ENCODE assay signal across 6 cellular contexts in the genomic region with DNA sequence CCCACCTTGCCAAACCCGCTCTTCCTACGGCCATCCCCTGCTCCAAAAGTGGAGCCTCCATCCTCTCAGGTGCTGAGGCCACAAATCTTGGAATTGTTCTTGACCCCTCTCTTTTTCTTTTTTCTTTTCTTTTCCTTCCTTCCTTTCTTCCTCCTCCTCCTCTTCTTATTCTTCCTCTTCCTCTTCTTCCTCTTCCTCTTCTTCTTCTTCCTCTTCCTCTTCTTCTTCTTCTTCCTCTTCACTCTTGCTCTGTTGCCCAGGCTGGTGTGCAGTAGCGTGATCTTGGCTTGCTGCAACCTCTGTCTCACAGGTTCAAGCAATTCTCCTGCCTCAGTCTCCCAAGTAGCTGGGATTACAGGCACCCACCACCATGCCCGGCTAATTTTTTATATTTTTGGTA. TPM values are rescaled to one million over a fixed set of nuclear protein-coding genes. Genes with fewer than 3 reads are reported as not detected.
DNase-seq lines count a peak whose midpoint lies in the region; ATAC-seq, FAIRE-seq and TF ChIP-seq lines count a peak whose summit lies in the region.
"Not testable (repeated sequence)": the region's sequence is repeated elsewhere in the genome, so short reads cannot be mapped to it uniquely, and the experiment has no call there.
"Had no signal": no experiment of that assay in that cellular context is flagged by ENCODE, and none has a peak within 500 bp of the region (broad histone marks: within the 10 kb centered on the region; RNA-seq: fewer than 3 reads in every experiment).

No MANE protein-coding gene starts in this region.

- WGBS in IMR-90 (ENCODE audit: extremely low coverage in 2 of 2, insufficient read length in 1 of 2), 2 experiments: no CpG with 5 or more reads among the region's 4 CpGs
- 0% methylated on average over 3 of the region's 4 CpGs for WGBS in K562 (ENCODE audit: insufficient coverage, low coverage, missing lambda C conversion rate)
- no CpG with 5 or more reads among the region's 4 CpGs for WGBS in neuronal stem cell (ENCODE audit: extremely low coverage in 2 of 2, insufficient read length in 2 of 2, insufficient replicate concordance in 1 of 2), 2 donors

- H3K18ac ChIP-seq in IMR-90 (ENCODE audit: low read depth, low read length): not testable (repeated sequence)
- H3K18ac ChIP-seq in neuronal stem cell (ENCODE audit: low read length): peak overlapping the region; percentile 32

- not testable (repeated sequence) for H3K79me2 ChIP-seq in K562 (ENCODE audit: control insufficient read depth, insufficient read depth, low read length)

- peaks cover 35% of the 10 kb centered on the region for H3K27me3 Mint-ChIP-seq in activated T-helper 17 cell treated with anti-CD3 and anti-CD28 coated beads, Interleukin-2, amount 50 U/mL, for 72 hours

- H3K9me3 Mint-ChIP-seq in activated T-helper 17 cell treated with anti-CD3 and anti-CD28 coated beads, Interleukin-2, amount 50 U/mL, for 72 hours: not testable (repeated sequence)

- TF ChIP-seq POLR2A in IMR-90 (IDR thresholded peaks at IDR 0.05; ENCODE audit: low read depth, low read length); K562 (conservative IDR thresholded peaks at IDR 0.05): not testable (repeated sequence)

- H2BK120ac ChIP-seq in IMR-90 (ENCODE audit: low read depth, low read length); neuronal stem cell (ENCODE audit: low read depth, low read length): not testable (repeated sequence)

- not testable (repeated sequence) for FAIRE-seq in K562 (lab: Jason Lieb, UNC)

- H2BK15ac ChIP-seq in IMR-90 (ENCODE audit: low read depth, low read length): 0 out of 3 replicates have a peak overlapping the region, but pooled peaks have one; percentile 26
- not testable (repeated sequence) for H2BK15ac ChIP-seq in neuronal stem cell (ENCODE audit: low read length)

- not testable (repeated sequence) for H3K36me3 Mint-ChIP-seq in activated T-helper 17 cell treated with anti-CD3 and anti-CD28 coated beads, Interleukin-2, amount 50 U/mL, for 72 hours (ENCODE audit: low read depth)

- not testable (repeated sequence) for H2AK9ac ChIP-seq in IMR-90 (replicated peaks; ENCODE audit: low read depth, low read length, poor library complexity)

- H2BK20ac ChIP-seq in IMR-90 (ENCODE audit: low read depth, low read length): not testable (repeated sequence)

- in situ Hi-C loops in IMR-90 (cut with MboI; ENCODE audit: low sequenced_read_pairs): loop anchor here (25.0 kb wide), 2 partner anchors 784 to 1109 kb away; partner anchors contain the start of gene ATP9A
- in situ Hi-C loops in K562 (cut with MboI): loop anchor here (25.0 kb wide), 1 partner anchor 1109 kb away; no protein-coding TSS in a partner anchor

- H4K20me1 ChIP-seq in IMR-90 (ENCODE audit: insufficient read depth, low read length); K562 (replicated peaks; ENCODE audit: control insufficient read depth, insufficient read depth, low read length): not testable (repeated sequence)

- not testable (repeated sequence) for H3K14ac ChIP-seq in IMR-90 (replicated peaks; ENCODE audit: low read depth, low read length); neuronal stem cell (ENCODE audit: low read length)

- not testable (repeated sequence) for H3K36me3 ChIP-seq in IMR-90 (ENCODE audit: control insufficient read depth, insufficient read depth, low read length); K562 (ENCODE audit: control insufficient read depth, insufficient read depth, low read length); neuronal stem cell (replicated peaks in 1 of 2; ENCODE audit: control insufficient read depth in 2 of 2, insufficient read depth in 2 of 2, low read length in 2 of 2)

- not testable (repeated sequence) for H4K8ac ChIP-seq in IMR-90 (ENCODE audit: low read depth in 2 of 2, low read length in 2 of 2); neuronal stem cell (ENCODE audit: low read depth, low read length)

- BruUV-seq in IMR-90 (replicated peaks; lab: Mats Ljungman, UMichigan); K562 (replicated peaks; lab: Mats Ljungman, UMichigan): not testable (repeated sequence)

- H2AK5ac ChIP-seq in IMR-90 (ENCODE audit: low read depth, low read length): peak overlapping the region; percentile 39; the same call in 1 of the 2 replicates
- H2AK5ac ChIP-seq in neuronal stem cell (ENCODE audit: low read depth, low read length): not testable (repeated sequence)

- not testable (repeated sequence) for H4K5ac ChIP-seq in IMR-90 (ENCODE audit: low read depth, low read length)

- not testable (repeated sequence) for H4K91ac ChIP-seq in IMR-90 (ENCODE audit: insufficient read depth, low read depth, low read length); neuronal stem cell (ENCODE audit: low read depth, low read length, poor library complexity)

- not testable (repeated sequence) for H3K23ac ChIP-seq in IMR-90 (ENCODE audit: low read depth, low read length); neuronal stem cell (ENCODE audit: low read depth, low read length, poor library complexity)

- intact Hi-C loops in IMR-90 (cut with micrococcal nuclease); K562 (cut with micrococcal nuclease): not testable (repeated sequence)

- not testable (repeated sequence) for H3K4me3 ChIP-seq in IMR-90 (ENCODE audit: insufficient read depth, low read depth, low read length); K562; neuronal stem cell (ENCODE audit: low read length in 2 of 2)

- H3K9me3 ChIP-seq in IMR-90 (ENCODE audit: control insufficient read depth, insufficient read depth, low read length); K562 (replicated peaks; ENCODE audit: control insufficient read depth, insufficient read depth, low read depth, low read length); neuronal stem cell (replicated peaks in 1 of 2; ENCODE audit: control insufficient read depth in 2 of 2, insufficient read depth in 1 of 2, low read depth in 1 of 2, low read length in 2 of 2): not testable (repeated sequence)

- DNase-seq in IMR-90; K562 (ENCODE audit: extremely low read depth in 1 of 4, low spot score in 3 of 4); neuronal stem cell (ENCODE audit: low spot score): not testable (repeated sequence)
- peak; percentile 18 for DNase-seq in mesenteric fat pad (ENCODE audit: low spot score)

- H3K9me1 ChIP-seq in IMR-90 (ENCODE audit: insufficient read depth, low read length): peaks cover 19% of the 10 kb centered on the region
- H3K9me1 ChIP-seq in K562 (ENCODE audit: control insufficient read depth, insufficient read depth, low read length): not testable (repeated sequence)

- H3K56ac ChIP-seq in IMR-90 (ENCODE audit: extremely low read depth, insufficient read depth, low read length): not testable (repeated sequence)

- H3K4me1 ChIP-seq in IMR-90 (ENCODE audit: control insufficient read depth, insufficient read depth, low read length) (peaks cover 24% of the 10 kb centered on the region), neuronal stem cell (ENCODE audit: control insufficient read depth in 2 of 2, insufficient read depth in 1 of 2, low read depth in 1 of 2, low read length in 2 of 2) (peaks cover 3 to 13% of the 10 kb centered on the region in 2 donors)
- H3K4me1 ChIP-seq in K562 (replicated peaks in 1 of 2; ENCODE audit: control insufficient read depth in 2 of 2, insufficient read depth in 2 of 2, low read length in 2 of 2): not testable (repeated sequence)

- dilution Hi-C loops in IMR-90 (cut with HindIII; ENCODE audit: low sequenced_read_pairs, unreplicated experiment): not testable (repeated sequence)

- H3K4me1 Mint-ChIP-seq in activated T-helper 17 cell treated with anti-CD3 and anti-CD28 coated beads, Interleukin-2, amount 50 U/mL, for 72 hours: peaks cover 15% of the 10 kb centered on the region

- H2BK5ac ChIP-seq in IMR-90 (ENCODE audit: low read depth, low read length, poor library complexity, severe bottlenecking); neuronal stem cell (ENCODE audit: low read length): not testable (repeated sequence)

- POLR2A ChIA-PET in IMR-90 (lab: Charles Lee; ENCODE audit: unreplicated experiment); K562 (lab: Yijun Ruan, JAX): not testable (repeated sequence)

- not testable (repeated sequence) for H3K27ac ChIP-seq in IMR-90 (ENCODE audit: insufficient read depth, low read length); K562 (ENCODE audit: extremely low read depth, low read depth, low read length); neuronal stem cell (replicated peaks; ENCODE audit: low read length)

- CTCF ChIA-PET in IMR-90 (lab: Yijun Ruan, JAX): not testable (repeated sequence)
- CTCF ChIA-PET in K562 (lab: Yijun Ruan, JAX; ENCODE audit: low intra/inter-chr PET ratio): interaction anchor here (0.6 kb wide), 1 partner anchor 188 kb away, joined by 8 read pairs; no protein-coding TSS in a partner anchor

- TF ChIP-seq CTCF in IMR-90 (conservative IDR thresholded peaks at IDR 0.05; ENCODE audit: low read depth, low read length); K562 (IDR thresholded peaks at IDR 0.05 in 2 of 3, conservative IDR thresholded peaks at IDR 0.05 in 1 of 3; ENCODE audit: insufficient read depth in 2 of 3, low read depth in 1 of 3, low read length in 3 of 3): not testable (repeated sequence)

- TF ChIP-seq RAD21 in IMR-90 (IDR thresholded peaks at IDR 0.05; ENCODE audit: low read length); K562 (CRISPR knock-in tag; conservative IDR thresholded peaks at IDR 0.05 in 1 of 2, IDR thresholded peaks at IDR 0.05 in 1 of 2): not testable (repeated sequence)

- not testable (repeated sequence) for H3K27me3 ChIP-seq in IMR-90 (ENCODE audit: control insufficient read depth, insufficient read depth, low read length); neuronal stem cell (ENCODE audit: control insufficient read depth in 3 of 3, insufficient read depth in 3 of 3, low read depth in 1 of 3, low read length in 3 of 3)
- H3K27me3 ChIP-seq in K562 (ENCODE audit: control insufficient read depth in 2 of 2, insufficient read depth in 2 of 2, low read length in 2 of 2): peaks cover 32 to 54% of the 10 kb centered on the region in 2 experiments

- peaks cover 0 to 15% of the 10 kb centered on the region in 2 experiments; a peak in 1 of 4 replicates for H3K79me1 ChIP-seq in IMR-90 (ENCODE audit: low read depth in 1 of 2, low read length in 2 of 2)
- not testable (repeated sequence) for H3K79me1 ChIP-seq in neuronal stem cell (ENCODE audit: low read depth, low read length)

- peak overlapping the region; percentile 90 for H3K27ac Mint-ChIP-seq in activated T-helper 17 cell treated with anti-CD3 and anti-CD28 coated beads, Interleukin-2, amount 50 U/mL, for 72 hours

- TF ChIP-seq EP300 in K562 (IDR thresholded peaks at IDR 0.05; ENCODE audit: low read length): not testable (repeated sequence)

- not testable (repeated sequence) for H2AFZ ChIP-seq in IMR-90 (replicated peaks; ENCODE audit: low read length, poor library complexity); K562 (ENCODE audit: low read depth, low read length); neuronal stem cell (ENCODE audit: low read length)

- H2BK12ac ChIP-seq in neuronal stem cell (ENCODE audit: low read length): not testable (repeated sequence)

- H3K4me2 ChIP-seq in IMR-90 (ENCODE audit: low read depth, low read length); K562 (ENCODE audit: insufficient read depth, low read length); neuronal stem cell (ENCODE audit: insufficient read depth, low read length, poor library complexity, severe bottlenecking): not testable (repeated sequence)

- not testable (repeated sequence) for ATAC-seq in IMR-90 (ENCODE audit: low read depth); activated T-helper 17 cell treated with anti-CD3 and anti-CD28 coated beads, Interleukin-2, amount 50 U/mL, for 72 hours (replicated peaks); K562

- not testable (repeated sequence) for H3K4ac ChIP-seq in IMR-90 (ENCODE audit: low read depth, low read length); neuronal stem cell (ENCODE audit: low read length)

- H3K9ac ChIP-seq in IMR-90 (ENCODE audit: low read depth, low read length); K562 (ENCODE audit: insufficient read depth in 1 of 2, low read depth in 2 of 2, low read length in 2 of 2); neuronal stem cell (ENCODE audit: low read depth, low read length, poor library complexity): not testable (repeated sequence)

- not testable (repeated sequence) for H3K4me3 Mint-ChIP-seq in activated T-helper 17 cell treated with anti-CD3 and anti-CD28 coated beads, Interleukin-2, amount 50 U/mL, for 72 hours

RNA-seq across cellular contexts. Expression of gene MOCS3, which starts 19.9 kb away (rescaled TPM):
- 9.9 and 11.4 TPM in 2 replicates for total RNA-seq in IMR-90 (2012; rRNA removed)
- polyA plus RNA-seq in IMR-90 (2012; rRNA removed): 3.3 and 3.4 TPM in 2 replicates
- polyA plus RNA-seq in IMR-90 (2012; cell fraction: cytosol; rRNA removed): 2.8 and 4.6 TPM in 2 replicates
- 1.7 and 2.5 TPM in 2 replicates for polyA plus RNA-seq in IMR-90 (2012; cell fraction: nucleus; rRNA removed; ENCODE audit: low replicate concordance)
- 1 to 10 TPM; 3.0 to 5.4 TPM for total RNA-seq in activated T-helper 17 cell treated with anti-CD3 and anti-CD28 coated beads, Interleukin-2, amount 50 U/mL, for 72 hours
- 5.6 and 8.5 TPM in 2 replicates for total RNA-seq in K562 (2011; cell fraction: chromatin; rRNA removed; ENCODE audit: low replicate concordance)
- 13.2 and 15.8 TPM in 2 replicates for total RNA-seq in K562 (2011; cell fraction: nucleolus; rRNA removed)
- total RNA-seq in K562 (2011; cell fraction: nucleoplasm; rRNA removed): 10.8 and 11.0 TPM in 2 replicates
- total RNA-seq in K562 (2014; rRNA removed): 5.1 and 6.5 TPM in 2 replicates
- total RNA-seq in K562 (2014; rRNA removed; fragmentation: Illumina TruSeq; extraction: Trizol): 4.4 TPM in 2 replicates
- total RNA-seq in K562 (2015; rRNA removed; fragmentation: Illumina TruSeq; extraction: Trizol): 4.6 and 4.7 TPM in 2 replicates
- 5.6 and 6.2 TPM in 2 replicates for total RNA-seq in K562 (2021)
- polyA plus RNA-seq in K562 (2011; rRNA removed): 2.6 and 2.9 TPM in 2 replicates
- 3.1 and 8.1 TPM in 2 replicates for polyA plus RNA-seq in K562 (2011; cell fraction: cytosol; rRNA removed)
- 1.6 and 2.1 TPM in 2 replicates for polyA plus RNA-seq in K562 (2011; cell fraction: nucleus; rRNA removed)
- polyA plus RNA-seq in K562 (2012): 2.8 and 4.0 TPM in 2 replicates
- polyA plus RNA-seq in K562 (2014; fragmentation: Illumina TruSeq; extraction: Trizol): 2.8 and 3.3 TPM in 2 replicates
- polyA plus RNA-seq in K562 (2014; fragmentation: Nextera tagmentation; extraction: Ambion mirVana): 1 to 10 TPM in 1 of 2 experiments, under 1 TPM in 1; 0.70 to 1.0 TPM
- 2.9 and 3.1 TPM in 2 replicates for polyA plus RNA-seq in K562 (2014; rRNA removed)
- polyA minus RNA-seq in K562 (2011; rRNA and poly(A)+ RNA removed): 5.1 and 6.5 TPM in 2 replicates
- polyA minus RNA-seq in K562 (2011; cell fraction: cytosol; rRNA and poly(A)+ RNA removed): 3.4 and 5.0 TPM in 2 replicates
- 6.1 and 7.7 TPM in 2 replicates for polyA minus RNA-seq in K562 (2011; cell fraction: nucleus; rRNA and poly(A)+ RNA removed)
- 3.6 TPM for total RNA-seq in mesenteric fat pad
- polyA plus RNA-seq in neuronal stem cell (2013, experiment 1 of 2): 2.6 TPM
- polyA plus RNA-seq in neuronal stem cell (2013, experiment 2 of 2): 2.5 TPM

RNA-seq across cellular contexts. Expression of gene DPM1, which starts 20.2 kb away (rescaled TPM):
- total RNA-seq in IMR-90 (2012; rRNA removed): 89.1 and 127 TPM in 2 replicates
- 48.8 and 59.1 TPM in 2 replicates for polyA plus RNA-seq in IMR-90 (2012; rRNA removed)
- polyA plus RNA-seq in IMR-90 (2012; cell fraction: cytosol; rRNA removed): 34.1 and 40.1 TPM in 2 replicates
- 10.8 and 39.1 TPM in 2 replicates for polyA plus RNA-seq in IMR-90 (2012; cell fraction: nucleus; rRNA removed; ENCODE audit: low replicate concordance)
- total RNA-seq in activated T-helper 17 cell treated with anti-CD3 and anti-CD28 coated beads, Interleukin-2, amount 50 U/mL, for 72 hours: 10 to 100 TPM; 43.0 to 57.4 TPM
- total RNA-seq in K562 (2011; cell fraction: chromatin; rRNA removed; ENCODE audit: low replicate concordance): 27.3 and 28.7 TPM in 2 replicates
- total RNA-seq in K562 (2011; cell fraction: nucleolus; rRNA removed): 26.3 and 26.7 TPM in 2 replicates
- total RNA-seq in K562 (2011; cell fraction: nucleoplasm; rRNA removed): 21.8 and 29.6 TPM in 2 replicates
- 83.7 and 105 TPM in 2 replicates for total RNA-seq in K562 (2014; rRNA removed)
- 163 and 167 TPM in 2 replicates for total RNA-seq in K562 (2014; rRNA removed; fragmentation: Illumina TruSeq; extraction: Trizol)
- 123 and 133 TPM in 2 replicates for total RNA-seq in K562 (2015; rRNA removed; fragmentation: Illumina TruSeq; extraction: Trizol)
- 75.2 and 81.4 TPM in 2 replicates for total RNA-seq in K562 (2021)
- polyA plus RNA-seq in K562 (2011; rRNA removed): 70.3 and 109 TPM in 2 replicates
- polyA plus RNA-seq in K562 (2011; cell fraction: cytosol; rRNA removed): 27.3 and 58.0 TPM in 2 replicates
- polyA plus RNA-seq in K562 (2011; cell fraction: nucleus; rRNA removed): 23.6 and 46.5 TPM in 2 replicates
- 60.2 and 99.7 TPM in 2 replicates for polyA plus RNA-seq in K562 (2012)
- 131 and 153 TPM in 2 replicates for polyA plus RNA-seq in K562 (2014; fragmentation: Illumina TruSeq; extraction: Trizol)
- polyA plus RNA-seq in K562 (2014; fragmentation: Nextera tagmentation; extraction: Ambion mirVana): 100 to 1,000 TPM; 185 to 190 TPM
- polyA plus RNA-seq in K562 (2014; rRNA removed): 163 and 186 TPM in 2 replicates
- 43.3 and 44.4 TPM in 2 replicates for polyA minus RNA-seq in K562 (2011; rRNA and poly(A)+ RNA removed)
- 27.7 and 46.1 TPM in 2 replicates for polyA minus RNA-seq in K562 (2011; cell fraction: cytosol; rRNA and poly(A)+ RNA removed)
- 19.8 and 20.9 TPM in 2 replicates for polyA minus RNA-seq in K562 (2011; cell fraction: nucleus; rRNA and poly(A)+ RNA removed)
- total RNA-seq in mesenteric fat pad: 34.2 TPM
- polyA plus RNA-seq in neuronal stem cell (2013, experiment 1 of 2): 61.4 TPM
- 64.6 TPM for polyA plus RNA-seq in neuronal stem cell (2013, experiment 2 of 2)

RNA-seq across cellular contexts. Expression of gene KCNG1, which starts 44.4 kb away (rescaled TPM):
- total RNA-seq in IMR-90 (2012; rRNA removed) (23.6 and 23.7 TPM in 2 replicates), K562 (2014; rRNA removed) (0.09 and 0.94 TPM in 2 replicates), K562 (2014; rRNA removed; fragmentation: Illumina TruSeq; extraction: Trizol) (0.26 and 0.33 TPM in 2 replicates), K562 (2015; rRNA removed; fragmentation: Illumina TruSeq; extraction: Trizol) (0.11 and 0.22 TPM in 2 replicates), K562 (2021) (0.76 and 1.5 TPM in 2 replicates), mesenteric fat pad (0.19 TPM)
- polyA plus RNA-seq in IMR-90 (2012; rRNA removed) (51.4 and 54.6 TPM in 2 replicates), K562 (2011; rRNA removed) (not detected in 2 replicates), K562 (2014; fragmentation: Illumina TruSeq; extraction: Trizol) (0.12 and 0.29 TPM in 2 replicates), K562 (2014; fragmentation: Nextera tagmentation; extraction: Ambion mirVana) (under 1 TPM in 1 of 2 experiments, not detected in 1; 0.06 TPM), K562 (2014; rRNA removed) (1.5 TPM in 2 replicates)
- 46.1 and 81.9 TPM in 2 replicates for polyA plus RNA-seq in IMR-90 (2012; cell fraction: cytosol; rRNA removed)
- 44.6 and 106 TPM in 2 replicates for polyA plus RNA-seq in IMR-90 (2012; cell fraction: nucleus; rRNA removed; ENCODE audit: low replicate concordance)
- total RNA-seq in activated T-helper 17 cell treated with anti-CD3 and anti-CD28 coated beads, Interleukin-2, amount 50 U/mL, for 72 hours: under 1 TPM; 0.28 to 0.42 TPM
- 0.21 and 0.25 TPM in 2 replicates for total RNA-seq in K562 (2011; cell fraction: chromatin; rRNA removed; ENCODE audit: low replicate concordance)
- not detected in 2 replicates for total RNA-seq in K562 (2011; cell fraction: nucleolus; rRNA removed)
- total RNA-seq in K562 (2011; cell fraction: nucleoplasm; rRNA removed): 0.44 and 0.69 TPM in 2 replicates
- 0.03 and 0.12 TPM in 2 replicates for polyA plus RNA-seq in K562 (2011; cell fraction: cytosol; rRNA removed)
- polyA plus RNA-seq in K562 (2011; cell fraction: nucleus; rRNA removed): 0.11 TPM in 1 of 2 replicates, not detected in the other
- polyA plus RNA-seq in K562 (2012): 0.52 and 13.7 TPM in 2 replicates
- not detected in 2 replicates for polyA minus RNA-seq in K562 (2011; rRNA and poly(A)+ RNA removed)
- not detected in 2 replicates for polyA minus RNA-seq in K562 (2011; cell fraction: cytosol; rRNA and poly(A)+ RNA removed)
- not detected in 2 replicates for polyA minus RNA-seq in K562 (2011; cell fraction: nucleus; rRNA and poly(A)+ RNA removed)
- 8.5 TPM for polyA plus RNA-seq in neuronal stem cell (2013, experiment 1 of 2)
- polyA plus RNA-seq in neuronal stem cell (2013, experiment 2 of 2): 8.4 TPM
- total RNA-seq: CD4-positive, alpha-beta memory T cell had no signal
- polyA plus RNA-seq: CD4-positive, alpha-beta memory T cell had no signal

RNA-seq across cellular contexts. Expression of gene ADNP, which starts 47.3 kb away (rescaled TPM):
- total RNA-seq in IMR-90 (2012; rRNA removed): 23.1 and 23.3 TPM in 2 replicates
- polyA plus RNA-seq in IMR-90 (2012; rRNA removed): 17.5 and 24.8 TPM in 2 replicates
- polyA plus RNA-seq in IMR-90 (2012; cell fraction: cytosol; rRNA removed): 5.1 and 7.4 TPM in 2 replicates
- 10.9 and 65.8 TPM in 2 replicates for polyA plus RNA-seq in IMR-90 (2012; cell fraction: nucleus; rRNA removed; ENCODE audit: low replicate concordance)
- 10 to 100 TPM; 57.9 to 75.4 TPM for total RNA-seq in activated T-helper 17 cell treated with anti-CD3 and anti-CD28 coated beads, Interleukin-2, amount 50 U/mL, for 72 hours
- 37.0 and 96.7 TPM in 2 replicates for total RNA-seq in K562 (2011; cell fraction: chromatin; rRNA removed; ENCODE audit: low replicate concordance)
- total RNA-seq in K562 (2011; cell fraction: nucleolus; rRNA removed): 22.0 and 32.6 TPM in 2 replicates
- 53.4 and 65.7 TPM in 2 replicates for total RNA-seq in K562 (2011; cell fraction: nucleoplasm; rRNA removed)
- total RNA-seq in K562 (2014; rRNA removed): 17.8 and 18.7 TPM in 2 replicates
- 24.5 and 26.1 TPM in 2 replicates for total RNA-seq in K562 (2014; rRNA removed; fragmentation: Illumina TruSeq; extraction: Trizol)
- total RNA-seq in K562 (2015; rRNA removed; fragmentation: Illumina TruSeq; extraction: Trizol): 20.7 and 25.0 TPM in 2 replicates
- 52.2 and 59.9 TPM in 2 replicates for total RNA-seq in K562 (2021)
- polyA plus RNA-seq in K562 (2011; rRNA removed): 19.4 and 22.9 TPM in 2 replicates
- 8.7 and 15.8 TPM in 2 replicates for polyA plus RNA-seq in K562 (2011; cell fraction: cytosol; rRNA removed)
- 28.0 and 40.0 TPM in 2 replicates for polyA plus RNA-seq in K562 (2011; cell fraction: nucleus; rRNA removed)
- 37.3 and 38.0 TPM in 2 replicates for polyA plus RNA-seq in K562 (2012)
- polyA plus RNA-seq in K562 (2014; fragmentation: Illumina TruSeq; extraction: Trizol): 50.7 and 52.0 TPM in 2 replicates
- polyA plus RNA-seq in K562 (2014; fragmentation: Nextera tagmentation; extraction: Ambion mirVana): 10 to 100 TPM; 25.3 to 40.0 TPM
- polyA plus RNA-seq in K562 (2014; rRNA removed): 20.9 and 26.0 TPM in 2 replicates
- polyA minus RNA-seq in K562 (2011; rRNA and poly(A)+ RNA removed): 60.3 and 74.4 TPM in 2 replicates
- polyA minus RNA-seq in K562 (2011; cell fraction: cytosol; rRNA and poly(A)+ RNA removed): 38.7 and 40.3 TPM in 2 replicates
- polyA minus RNA-seq in K562 (2011; cell fraction: nucleus; rRNA and poly(A)+ RNA removed): 14.8 and 28.8 TPM in 2 replicates
- 42.0 TPM for total RNA-seq in mesenteric fat pad
- 96.1 TPM for polyA plus RNA-seq in neuronal stem cell (2013, experiment 1 of 2)
- 95.9 TPM for polyA plus RNA-seq in neuronal stem cell (2013, experiment 2 of 2)
